Comparison of ENCODE assay signal across 8 cellular contexts in the genomic region with DNA sequence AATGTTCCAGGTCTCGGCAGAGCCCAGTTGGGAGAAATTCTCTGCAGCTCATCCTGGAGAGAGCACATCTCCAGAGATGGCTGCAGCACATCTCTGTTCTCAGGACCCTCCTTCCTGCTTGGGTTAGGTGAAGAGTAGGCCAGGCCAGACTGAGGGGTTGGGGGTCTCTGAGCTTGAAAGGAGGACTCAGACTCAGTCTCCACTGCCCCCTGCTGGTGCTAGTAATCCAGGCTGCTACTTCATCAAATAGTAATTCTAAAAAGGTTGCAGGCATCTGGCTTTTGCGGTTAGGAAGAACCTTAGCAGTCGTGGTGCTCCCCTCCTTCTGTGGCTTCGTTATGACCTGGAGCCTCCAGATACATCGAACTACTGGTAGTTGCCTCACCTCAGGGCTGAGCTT. TPM values are rescaled to one million over a fixed set of nuclear protein-coding genes. Genes with fewer than 3 reads are reported as not detected.
DNase-seq lines count a peak whose midpoint lies in the region; ATAC-seq, FAIRE-seq and TF ChIP-seq lines count a peak whose summit lies in the region.

No MANE protein-coding gene starts in this region.

- H3K27me3 ChIP-seq in DND-41 (ENCODE audit: insufficient read depth, low read length, poor library complexity) = no peaks in the 10 kb centered on the region

- no peak overlapping the region for H2AFZ ChIP-seq in DND-41 (ENCODE audit: low read depth, low read length)

- H3K4me2 ChIP-seq in DND-41 (ENCODE audit: insufficient read depth, low read length) = no peak overlapping the region

- no peak overlapping the region for H3K9ac ChIP-seq in DND-41 (ENCODE audit: low read depth, low read length)

- H4K20me1 ChIP-seq in DND-41 (ENCODE audit: insufficient read depth, low read length) = no peaks in the 10 kb centered on the region; the same call in 1 of the 2 replicates

- H3K4me3 ChIP-seq in DND-41 (ENCODE audit: low read depth in 1 of 2, low read length in 2 of 2) (no peak overlapping the region), astrocyte of the cerebellum (ENCODE audit: low read depth, low read length) (no peak overlapping the region)
- no peak overlapping the region for H3K4me3 ChIP-seq in Jurkat, Clone E6-1 (ENCODE audit: low read length)

- no peak for FAIRE-seq in GM12891 (lab: Jason Lieb, UNC)

- ATAC-seq in DND-41 (ENCODE audit: insufficient read depth, low read depth) = peak; percentile 51; the same call in 2 of the 3 replicates

- no peak for TF ChIP-seq POLR2A in GM12891 (IDR thresholded peaks at IDR 0.05; ENCODE audit: low read depth, low read length)

- H3K79me2 ChIP-seq in DND-41 (ENCODE audit: insufficient read depth, low read length) = no peaks in the 10 kb centered on the region

- in situ Hi-C loops in astrocyte of the cerebellum (cut with HindIII; ENCODE audit: low sequenced_read_pairs) = no loop called here

- peak; percentile 48 for DNase-seq in DND-41
- peak; percentile 89 for DNase-seq in Jurkat, Clone E6-1 (ENCODE audit: low read depth, low spot score)
- no peak for DNase-seq in astrocyte of the cerebellum (ENCODE audit: low read depth)
- peak; percentile 43 for DNase-seq in medulla oblongata (ENCODE audit: extremely low spot score)
- DNase-seq in NCI-H524 treated with DMSO at 0.1 percent for 48 hours (lab: John Stamatoyannopoulos, UW) = no peak
- DNase-seq in CD1c-positive myeloid dendritic cell (ENCODE audit: extremely low spot score) = no peak
- no peak for DNase-seq in T-helper 9 cell
- DNase-seq in GM12891 (ENCODE audit: insufficient read length, low spot score) = no peak

- H3K4me1 ChIP-seq in DND-41 (ENCODE audit: insufficient read depth, low read length) = no peaks in the 10 kb centered on the region

- TF ChIP-seq CTCF in DND-41 (IDR thresholded peaks at IDR 0.05; ENCODE audit: borderline replicate concordance, extremely low read depth, low read length, poor library complexity, severe bottlenecking) (peak; percentile 68), astrocyte of the cerebellum (IDR thresholded peaks at IDR 0.05; ENCODE audit: low read depth, low read length, missing control alignments) (peak; percentile 77)

- no peak overlapping the region for H3K27ac ChIP-seq in DND-41 (ENCODE audit: low read length)

- H3K36me3 ChIP-seq in DND-41 (ENCODE audit: insufficient read depth, low read length) = no peaks in the 10 kb centered on the region

- H3K9me3 ChIP-seq in DND-41 (ENCODE audit: insufficient read depth, low read length, severe bottlenecking) = no peaks in the 10 kb centered on the region

TF ChIP-seq in GM12891, 5 proteins besides CTCF, POLR2A, EP300 and RAD21:
- TF ChIP-seq SPI1 (IDR thresholded peaks at IDR 0.05; ENCODE audit: low read depth, low read length) (no peak), TAF1 (IDR thresholded peaks at IDR 0.05; ENCODE audit: low read depth, low read length) (no peak), PAX5 (IDR thresholded peaks at IDR 0.05; ENCODE audit: insufficient read depth, low read length, severe bottlenecking) (no peak), POLR2AphosphoS5 (IDR thresholded peaks at IDR 0.05; ENCODE audit: low read depth, low read length) (no peak), POU2F2 (IDR thresholded peaks at IDR 0.05; ENCODE audit: low read depth, low read length) (no peak)

RNA-seq across cellular contexts. Expression of a gene that starts 9.7 kb away (rescaled TPM):
- 24.2 TPM for polyA plus RNA-seq in Jurkat, Clone E6-1 (2012; ENCODE audit: insufficient read depth, insufficient read length)
- polyA plus RNA-seq in GM12891 (2012; ENCODE audit: low read depth, missing spikeins) = 0.14 TPM

Comparison
In these comparisons a context has a peak if more than half of its experiments do, and no peak if none do; other contexts are left out.
1. DNase-seq: peak in DND-41 (single experiment), Jurkat, Clone E6-1 (single experiment) and medulla oblongata (single experiment); none in astrocyte of the cerebellum (single experiment), NCI-H524 treated with DMSO at 0.1 percent for 48 hours (single experiment), CD1c-positive myeloid dendritic cell (single experiment), T-helper 9 cell (single experiment) and GM12891 (single experiment).